In the genomic region with DNA sequence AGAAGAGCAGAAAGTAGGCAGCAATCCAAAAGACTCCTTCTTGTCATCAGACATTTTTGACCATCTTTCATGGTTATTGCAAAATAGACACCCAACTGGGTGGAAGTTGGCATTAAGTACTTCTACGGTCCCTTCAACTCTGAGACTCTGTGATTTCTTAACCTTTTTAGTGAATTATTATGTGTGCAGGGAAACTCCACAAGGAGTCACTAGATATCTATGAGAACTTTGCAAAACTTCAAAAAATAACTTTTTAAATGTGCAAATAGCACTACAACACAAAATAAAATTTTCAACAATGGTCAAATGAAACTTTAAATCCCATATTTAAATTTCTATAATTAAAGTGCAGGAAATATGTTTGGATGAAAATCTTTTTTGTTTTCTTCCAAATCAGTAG, we compare ENCODE assay signal across 1 cellular context.
TF ChIP-seq lines count a peak whose summit lies in the region.

No MANE protein-coding gene starts in this region.

TF ChIP-seq in HepG2, 621 proteins besides CTCF, POLR2A, EP300 and RAD21:
- 0 out of 2 replicates have a peak, but pooled peaks have one; percentile 8 for TF ChIP-seq STAG1 (CRISPR knock-in tag; IDR thresholded peaks at IDR 0.05)
- no peak for TF ChIP-seq REL (CRISPR knock-in tag; conservative IDR thresholded peaks at IDR 0.05)
- TF ChIP-seq TBX3 (IDR thresholded peaks at IDR 0.05; ENCODE audit: borderline replicate concordance) = no peak
- TF ChIP-seq KDM6A (CRISPR knock-in tag; IDR thresholded peaks at IDR 0.05; ENCODE audit: low read depth) = no peak
- TF ChIP-seq SNRNP70 (IDR thresholded peaks at IDR 0.05; ENCODE audit: low read depth, low read length) = no peak
